19 cellular contexts compared by ENCODE assay signal in genomic region chr12:71767183-71767582, GRCh38. TPM values are rescaled to one million over a fixed set of nuclear protein-coding genes. Genes with fewer than 3 reads are reported as not detected.
A peak's percentile ranks its signal among the peaks of the same experiment; 100 is the strongest.
DNase-seq lines count a peak whose midpoint lies in the region; ATAC-seq and TF ChIP-seq lines count a peak whose summit lies in the region.
"Had no signal": no experiment of that assay in that cellular context is flagged by ENCODE, and none has a peak within 500 bp of the region (broad histone marks: within the 10 kb centered on the region; RNA-seq: fewer than 3 reads in every experiment).

No MANE protein-coding gene starts in this region.

- H3K4me1 Mint-ChIP-seq in activated naive CD4-positive, alpha-beta T cell treated with anti-CD3 and anti-CD28 coated beads for 36 hours (ENCODE audit: low read depth), result peaks cover 61% of the 10 kb centered on the region
- H3K4me1 Mint-ChIP-seq in activated naive CD4-positive, alpha-beta T cell treated with anti-CD3 and anti-CD28 coated beads, Interleukin-2, amount 10 ng/mL, durations not matched to agents 7 days and 5 days, result peaks cover 20% of the 10 kb centered on the region
- H3K4me1 Mint-ChIP-seq in CD8-positive, alpha-beta T cell (ENCODE audit: low read depth), result peaks cover 63% of the 10 kb centered on the region
- H3K4me1 Mint-ChIP-seq in central memory CD8-positive, alpha-beta T cell, result peaks cover 60% of the 10 kb centered on the region
- H3K4me1 Mint-ChIP-seq in stimulated activated naive B cell treated with anti-CD40 and anti-IgM and Interleukin-4, amounts not matched to agents 10 μg/mL and 1 μg/mL and 100 μg/mL, for 72 hours, result peaks cover 37 to 57% of the 10 kb centered on the region in 2 donors
- peaks cover 12% of the 10 kb centered on the region for H3K4me1 Mint-ChIP-seq in WTC11

- H3K36me3 Mint-ChIP-seq in activated naive CD4-positive, alpha-beta T cell treated with anti-CD3 and anti-CD28 coated beads for 36 hours (ENCODE audit: low read depth), result peaks cover 22% of the 10 kb centered on the region
- peaks cover 51% of the 10 kb centered on the region for H3K36me3 Mint-ChIP-seq in activated naive CD4-positive, alpha-beta T cell treated with anti-CD3 and anti-CD28 coated beads, Interleukin-2, amount 10 ng/mL, durations not matched to agents 7 days and 5 days
- peaks cover 35% of the 10 kb centered on the region for H3K36me3 Mint-ChIP-seq in CD8-positive, alpha-beta T cell
- H3K36me3 Mint-ChIP-seq in central memory CD8-positive, alpha-beta T cell (ENCODE audit: insufficient read depth), result peaks cover 22% of the 10 kb centered on the region
- peaks cover 42 to 64% of the 10 kb centered on the region in 2 donors for H3K36me3 Mint-ChIP-seq in stimulated activated naive B cell treated with anti-CD40 and anti-IgM and Interleukin-4, amounts not matched to agents 10 μg/mL and 1 μg/mL and 100 μg/mL, for 72 hours
- peaks cover 17% of the 10 kb centered on the region for H3K36me3 Mint-ChIP-seq in WTC11

- H3K4me1 ChIP-seq in CD8-positive, alpha-beta T cell (ENCODE audit: insufficient read depth, low read length), result peaks cover 36% of the 10 kb centered on the region

- no peaks in the 10 kb centered on the region for H3K27me3 Mint-ChIP-seq in activated naive CD4-positive, alpha-beta T cell treated with anti-CD3 and anti-CD28 coated beads for 36 hours (ENCODE audit: low read depth)
- H3K27me3 Mint-ChIP-seq in activated naive CD4-positive, alpha-beta T cell treated with anti-CD3 and anti-CD28 coated beads, Interleukin-2, amount 10 ng/mL, durations not matched to agents 7 days and 5 days, result no peaks in the 10 kb centered on the region
- no peaks in the 10 kb centered on the region for H3K27me3 Mint-ChIP-seq in CD8-positive, alpha-beta T cell (ENCODE audit: low read depth)
- no peaks in the 10 kb centered on the region for H3K27me3 Mint-ChIP-seq in central memory CD8-positive, alpha-beta T cell
- no peaks in the 10 kb centered on the region for H3K27me3 Mint-ChIP-seq in stimulated activated naive B cell treated with anti-CD40 and anti-IgM and Interleukin-4, amounts not matched to agents 10 μg/mL and 1 μg/mL and 100 μg/mL, for 72 hours
- H3K27me3 Mint-ChIP-seq in WTC11 (ENCODE audit: low read depth), result no peaks in the 10 kb centered on the region

- no peak overlapping the region for H3K4me3 Mint-ChIP-seq in activated naive CD4-positive, alpha-beta T cell treated with anti-CD3 and anti-CD28 coated beads for 36 hours
- H3K4me3 Mint-ChIP-seq in activated naive CD4-positive, alpha-beta T cell treated with anti-CD3 and anti-CD28 coated beads, Interleukin-2, amount 10 ng/mL, durations not matched to agents 7 days and 5 days, result no peak overlapping the region
- H3K4me3 Mint-ChIP-seq in CD8-positive, alpha-beta T cell, result peak overlapping the region; percentile 6
- H3K4me3 Mint-ChIP-seq in central memory CD8-positive, alpha-beta T cell, result peak overlapping the region; percentile 13
- peak overlapping the region in 1 of 2 donors; percentile 5 for H3K4me3 Mint-ChIP-seq in stimulated activated naive B cell treated with anti-CD40 and anti-IgM and Interleukin-4, amounts not matched to agents 10 μg/mL and 1 μg/mL and 100 μg/mL, for 72 hours
- no peak overlapping the region for H3K4me3 Mint-ChIP-seq in WTC11

- H3K27ac Mint-ChIP-seq in activated naive CD4-positive, alpha-beta T cell treated with anti-CD3 and anti-CD28 coated beads for 36 hours, result peak overlapping the region; percentile 70
- H3K27ac Mint-ChIP-seq in activated naive CD4-positive, alpha-beta T cell treated with anti-CD3 and anti-CD28 coated beads, Interleukin-2, amount 10 ng/mL, durations not matched to agents 7 days and 5 days, result no peak overlapping the region
- H3K27ac Mint-ChIP-seq in CD8-positive, alpha-beta T cell, result no peak overlapping the region
- H3K27ac Mint-ChIP-seq in central memory CD8-positive, alpha-beta T cell (ENCODE audit: low read depth), result peak overlapping the region; percentile 76
- H3K27ac Mint-ChIP-seq in stimulated activated naive B cell treated with anti-CD40 and anti-IgM and Interleukin-4, amounts not matched to agents 10 μg/mL and 1 μg/mL and 100 μg/mL, for 72 hours, result peak overlapping the region; percentile 63
- no peak overlapping the region for H3K27ac Mint-ChIP-seq in WTC11

- no peak for DNase-seq in activated naive CD4-positive, alpha-beta T cell treated with anti-CD3 and anti-CD28 coated beads for 36 hours
- DNase-seq in activated naive CD4-positive, alpha-beta T cell treated with anti-CD3 and anti-CD28 coated beads, Interleukin-2, amount 10 ng/mL, durations not matched to agents 7 days and 5 days, result no peak
- no peak for DNase-seq in CD8-positive, alpha-beta T cell
- no peak for DNase-seq in central memory CD8-positive, alpha-beta T cell (ENCODE audit: low spot score in 2 of 2)
- DNase-seq in stimulated activated naive B cell treated with anti-CD40 and anti-IgM and Interleukin-4, amounts not matched to agents 10 μg/mL and 1 μg/mL and 100 μg/mL, for 72 hours, result no peak
- DNase-seq in WTC11 (ENCODE audit: low spot score), result no peak
- DNase-seq in HuH-7 (ENCODE audit: low spot score), result no peak
- DNase-seq: COR-L47, DMS 273 treated with DMSO at 0.1 percent for 48 hours, DND-41, KG1, NCI-H1436, NCI-H1930, NCI-H226, NCI-H524, NCI-H82, OCI-M1, Right ventricle myocardium superior had no signal

- H3K27ac ChIP-seq in CD8-positive, alpha-beta T cell (ENCODE audit: low read depth, low read length), result no peak overlapping the region
- H3K27ac ChIP-seq: BLaER1 treated with 17β-estradiol and CSF1 and Interleukin-3, amounts not matched to agents 10 nM and 100 nM had no signal

- no peak for ATAC-seq in CD8-positive, alpha-beta T cell
- ATAC-seq in central memory CD8-positive, alpha-beta T cell (replicated peaks; ENCODE audit: extremely low read depth, poor library complexity, severe bottlenecking), result no peak
- no peak for ATAC-seq in stimulated activated naive B cell treated with anti-CD40 and anti-IgM and Interleukin-4, amounts not matched to agents 10 μg/mL and 1 μg/mL and 100 μg/mL, for 72 hours (replicated peaks)
- ATAC-seq in WTC11, result no peak

- CTCF ChIA-PET in activated naive CD4-positive, alpha-beta T cell treated with anti-CD3 and anti-CD28 coated beads for 36 hours (lab: Charles Lee), result interaction anchor here (0.6 to 0.9 kb wide), 2 partner anchors 10 to 12 kb away, joined by 3 to 4 read pairs; no protein-coding TSS in a partner anchor
- CTCF ChIA-PET in activated naive CD4-positive, alpha-beta T cell treated with anti-CD3 and anti-CD28 coated beads, Interleukin-2, amount 10 ng/mL, durations not matched to agents 7 days and 5 days (lab: Charles Lee), result no interaction called here
- CTCF ChIA-PET in CD8-positive, alpha-beta T cell (lab: Charles Lee), result interaction anchor here (2.0 to 2.8 kb wide), 2 partner anchors 12 to 20 kb away, joined by 8 to 15 read pairs; no protein-coding TSS in a partner anchor
- CTCF ChIA-PET in WTC11 (lab: Charles Lee), result interaction anchor here (0.8 kb wide), 1 partner anchor 13 kb away, joined by 3 read pairs; the partner anchor contains the start of gene RAB21

- H3K9me3 ChIP-seq in CD8-positive, alpha-beta T cell (ENCODE audit: low read length), result no peaks in the 10 kb centered on the region

- H3K36me3 ChIP-seq in CD8-positive, alpha-beta T cell (ENCODE audit: insufficient read depth, low read length), result peaks cover 22% of the 10 kb centered on the region

- POLR2A ChIA-PET in CD8-positive, alpha-beta T cell (lab: Charles Lee), result no interaction called here
- POLR2A ChIA-PET in WTC11 (lab: Charles Lee), result no interaction called here

- no peak overlapping the region for H3K4me3 ChIP-seq in CD8-positive, alpha-beta T cell (ENCODE audit: low read depth, low read length)
- H3K4me3 ChIP-seq: BLaER1 treated with 17β-estradiol and CSF1 and Interleukin-3, amounts not matched to agents 10 nM and 100 nM had no signal

- no peaks in the 10 kb centered on the region for H3K27me3 ChIP-seq in CD8-positive, alpha-beta T cell (ENCODE audit: insufficient read depth, low read length)
- H3K27me3 ChIP-seq: BLaER1 treated with 17β-estradiol and CSF1 and Interleukin-3, amounts not matched to agents 10 nM and 100 nM had no signal

- H3K9me3 Mint-ChIP-seq in activated naive CD4-positive, alpha-beta T cell treated with anti-CD3 and anti-CD28 coated beads for 36 hours, result no peaks in the 10 kb centered on the region
- peaks cover 17% of the 10 kb centered on the region for H3K9me3 Mint-ChIP-seq in activated naive CD4-positive, alpha-beta T cell treated with anti-CD3 and anti-CD28 coated beads, Interleukin-2, amount 10 ng/mL, durations not matched to agents 7 days and 5 days
- peaks cover 3% of the 10 kb centered on the region for H3K9me3 Mint-ChIP-seq in CD8-positive, alpha-beta T cell
- no peaks in the 10 kb centered on the region for H3K9me3 Mint-ChIP-seq in central memory CD8-positive, alpha-beta T cell
- H3K9me3 Mint-ChIP-seq in stimulated activated naive B cell treated with anti-CD40 and anti-IgM and Interleukin-4, amounts not matched to agents 10 μg/mL and 1 μg/mL and 100 μg/mL, for 72 hours, result peaks cover 3 to 9% of the 10 kb centered on the region in 2 donors
- no peaks in the 10 kb centered on the region for H3K9me3 Mint-ChIP-seq in WTC11

- no peak for TF ChIP-seq CTCF in CD8-positive, alpha-beta T cell (IDR thresholded peaks at IDR 0.05)
- no peak for TF ChIP-seq CTCF in WTC11 (IDR thresholded peaks at IDR 0.05)

- intact Hi-C loops in activated naive CD4-positive, alpha-beta T cell treated with anti-CD3 and anti-CD28 coated beads for 36 hours (cut with micrococcal nuclease), result no loop called here
- intact Hi-C loops in CD8-positive, alpha-beta T cell (cut with DNase I, micrococcal nuclease), result no loop called here

RNA-seq across cellular contexts. Expression of gene RAB21, which starts 12.5 kb away (rescaled TPM):
- 10 to 100 TPM; 76.3 to 80.3 TPM for total RNA-seq in activated naive CD4-positive, alpha-beta T cell treated with anti-CD3 and anti-CD28 coated beads for 36 hours
- total RNA-seq in CD8-positive, alpha-beta T cell, result 100 to 1,000 TPM; 111 to 127 TPM
- 32.6 to 35.8 TPM (median 33.6 TPM) in 3 replicates for total RNA-seq in WTC11 (2021)

Comparison
In these comparisons a context has a peak if more than half of its experiments do, and no peak if none do; other contexts are left out.
1. H3K27ac Mint-ChIP-seq: peak in activated naive CD4-positive, alpha-beta T cell treated with anti-CD3 and anti-CD28 coated beads for 36 hours (single experiment), central memory CD8-positive, alpha-beta T cell (single experiment) and stimulated activated naive B cell treated with anti-CD40 and anti-IgM and Interleukin-4, amounts not matched to agents 10 μg/mL and 1 μg/mL and 100 μg/mL, for 72 hours (single experiment); none in activated naive CD4-positive, alpha-beta T cell treated with anti-CD3 and anti-CD28 coated beads, Interleukin-2, amount 10 ng/mL, durations not matched to agents 7 days and 5 days (single experiment), CD8-positive, alpha-beta T cell (single experiment) and WTC11 (single experiment).
2. H3K4me3 Mint-ChIP-seq: peak in CD8-positive, alpha-beta T cell (single experiment) and central memory CD8-positive, alpha-beta T cell (single experiment); none in activated naive CD4-positive, alpha-beta T cell treated with anti-CD3 and anti-CD28 coated beads for 36 hours (single experiment), activated naive CD4-positive, alpha-beta T cell treated with anti-CD3 and anti-CD28 coated beads, Interleukin-2, amount 10 ng/mL, durations not matched to agents 7 days and 5 days (single experiment) and WTC11 (single experiment).